25 cellular contexts compared by ENCODE assay signal in genomic region chr1:37159102-37159501, GRCh38.
DNase-seq lines count a peak whose midpoint lies in the region; ATAC-seq, FAIRE-seq and TF ChIP-seq lines count a peak whose summit lies in the region.
"Had no signal": no experiment of that assay in that cellular context is flagged by ENCODE, and none has a peak within 500 bp of the region (broad histone marks: within the 10 kb centered on the region; RNA-seq: fewer than 3 reads in every experiment).

No MANE protein-coding gene starts in this region.

- no peaks in the 10 kb centered on the region for H3K79me2 ChIP-seq in H1 (ENCODE audit: control insufficient read depth in 1 of 2, insufficient read depth in 2 of 2, low read length in 2 of 2)

- no peak overlapping the region for H3K56ac ChIP-seq in H1 (replicated peaks; ENCODE audit: insufficient read length, low read depth, low read length)

- H3K23ac ChIP-seq in H1 (ENCODE audit: insufficient read length), result no peak overlapping the region

- H2BK120ac ChIP-seq in H1 (replicated peaks; ENCODE audit: low read depth, low read length), result no peak overlapping the region

- H3K4ac ChIP-seq in H1 (replicated peaks; ENCODE audit: insufficient read length, low read depth, low read length), result no peak overlapping the region

- no peak overlapping the region for H3K9ac ChIP-seq in H1 (replicated peaks in 1 of 4; ENCODE audit: extremely low read depth in 1 of 4, low read depth in 3 of 4, low read length in 3 of 4)

- H3K18ac ChIP-seq in H1 (ENCODE audit: extremely low read depth, low read length), result peak overlapping the region; percentile 10; the same call in 1 of the 2 replicates

- H3K27me3 ChIP-seq in H1 (replicated peaks in 1 of 4; ENCODE audit: control insufficient read depth in 3 of 4, extremely low read depth in 1 of 4, insufficient read depth in 3 of 4, low read length in 3 of 4), result no peaks in the 10 kb centered on the region
- H3K27me3 ChIP-seq: BE2C, breast epithelium had no signal

- no peak for ATAC-seq in activated CD8-positive, alpha-beta T cell treated with anti-CD3 and anti-CD28 coated beads for 36 hours
- no peak for ATAC-seq in activated CD8-positive, alpha-beta T cell treated with anti-CD3 and anti-CD28 coated beads, Interleukin-2, amount 10 ng/mL, durations not matched to agents 7 days and 5 days
- no peak for ATAC-seq in effector memory CD8-positive, alpha-beta T cell (replicated peaks)
- no peak for ATAC-seq in HG03565 (IDR thresholded peaks at IDR 0.05; ENCODE audit: unreplicated experiment)
- ATAC-seq in HG02852 (IDR thresholded peaks at IDR 0.05; ENCODE audit: unreplicated experiment), result no peak
- ATAC-seq: activated CD4-positive, CD25-positive, alpha-beta regulatory T cell treated with anti-CD3 and anti-CD28 coated beads, Interleukin-2, amount 50 U/mL, for 24 hours; Panc1; stimulated activated naive CD8-positive, alpha-beta T cell treated with anti-CD3 and anti-CD28 coated beads, Interleukin-15, amount 100 ng/mL, for 72 hours; T-cell had no signal

- no peaks in the 10 kb centered on the region for H4K20me1 ChIP-seq in H1 (replicated peaks in 1 of 2; ENCODE audit: control insufficient read depth in 1 of 2, insufficient read depth in 2 of 2, low read length in 2 of 2)

- intact Hi-C loops in activated CD8-positive, alpha-beta T cell treated with anti-CD3 and anti-CD28 coated beads for 36 hours (cut with micrococcal nuclease), result no loop called here

- H2AFZ ChIP-seq in H1 (ENCODE audit: low read length), result 0 out of 2 replicates have a peak overlapping the region, but pooled peaks have one; percentile 31

- TF ChIP-seq EP300 in H1 (IDR thresholded peaks at IDR 0.05; ENCODE audit: borderline replicate concordance in 1 of 2, low read depth in 2 of 2, low read length in 2 of 2), result no peak

- peaks cover 2 to 7% of the 10 kb centered on the region in 2 experiments; a peak in 3 of 4 replicates for H3K9me3 ChIP-seq in H1 (ENCODE audit: insufficient read depth in 2 of 2, low read depth in 1 of 2, low read length in 1 of 2)
- H3K9me3 ChIP-seq: BE2C, breast epithelium had no signal

- no peak for FAIRE-seq in H1 (lab: Jason Lieb, UNC)
- FAIRE-seq: endometrium had no signal

- H3K36me3 ChIP-seq in H1 (ENCODE audit: control insufficient read depth in 2 of 4, insufficient read depth in 4 of 4, low read length in 3 of 4), result no peaks in the 10 kb centered on the region
- H3K36me3 ChIP-seq: BE2C, breast epithelium had no signal

- H4K8ac ChIP-seq in H1 (ENCODE audit: extremely low read depth, insufficient read depth, low read length), result no peak overlapping the region

- H3K4me1 ChIP-seq in H1 (replicated peaks in 1 of 4; ENCODE audit: control insufficient read depth in 3 of 4, insufficient read depth in 4 of 4, low read length in 3 of 4), result no peaks in the 10 kb centered on the region
- H3K4me1 ChIP-seq: BE2C, breast epithelium had no signal

- no peak overlapping the region for H3K14ac ChIP-seq in H1 (ENCODE audit: insufficient read length)

- DNase-seq in activated CD8-positive, alpha-beta T cell treated with anti-CD3 and anti-CD28 coated beads for 36 hours, result peak; percentile 7
- no peak for DNase-seq in activated CD8-positive, alpha-beta T cell treated with anti-CD3 and anti-CD28 coated beads, Interleukin-2, amount 10 ng/mL, durations not matched to agents 7 days and 5 days
- peak; percentile 47 for DNase-seq in NAMALWA (ENCODE audit: low spot score)
- peak in 1 of 2 experiments; percentile 47 for DNase-seq in H1 (ENCODE audit: low read depth in 1 of 2, low spot score in 2 of 2)
- DNase-seq in type B pancreatic cell (ENCODE audit: extremely low spot score, unreplicated experiment), result peak; percentile 31
- no peak for DNase-seq in effector memory CD8-positive, alpha-beta T cell
- DNase-seq: activated naive CD4-positive, alpha-beta T cell treated with anti-CD3 and anti-CD28 coated beads, Interleukin-2, amount 10 ng/mL, durations not matched to agents 7 days and 5 days; BE2C; DMS53; GF-D8; GOT3; NCI-H1092 treated with DMSO at 0.1 percent for 48 hours; NCI-H1930; NCI-H446; stimulated activated naive CD8-positive, alpha-beta T cell treated with anti-CD3 and anti-CD28 coated beads, Interleukin-15, amount 100 ng/mL, for 72 hours; T-cell; trophoblast cell had no signal

- H2BK15ac ChIP-seq in H1 (ENCODE audit: low read length), result no peak overlapping the region

- H3K4me3 ChIP-seq in H1 (ENCODE audit: extremely low read depth in 1 of 4, insufficient read depth in 2 of 4, low read depth in 3 of 4, low read length in 4 of 4), result no peak overlapping the region
- H3K4me3 ChIP-seq: breast epithelium had no signal

- no peak overlapping the region for H2BK20ac ChIP-seq in H1 (ENCODE audit: low read length)

- H2BK5ac ChIP-seq in H1 (ENCODE audit: low read depth, low read length), result no peak overlapping the region

- H3K4me2 ChIP-seq in H1 (ENCODE audit: insufficient read depth in 1 of 2, low read depth in 2 of 2, low read length in 2 of 2), result no peak overlapping the region

- H3K36me3 Mint-ChIP-seq in activated CD8-positive, alpha-beta T cell treated with anti-CD3 and anti-CD28 coated beads for 36 hours (ENCODE audit: low read depth), result no peaks in the 10 kb centered on the region
- H3K36me3 Mint-ChIP-seq in activated CD8-positive, alpha-beta T cell treated with anti-CD3 and anti-CD28 coated beads, Interleukin-2, amount 10 ng/mL, durations not matched to agents 7 days and 5 days (ENCODE audit: low read depth), result no peaks in the 10 kb centered on the region
- no peaks in the 10 kb centered on the region for H3K36me3 Mint-ChIP-seq in type B pancreatic cell
- H3K36me3 Mint-ChIP-seq in effector memory CD8-positive, alpha-beta T cell (ENCODE audit: insufficient read depth), result no peaks in the 10 kb centered on the region
- H3K36me3 Mint-ChIP-seq: activated naive CD4-positive, alpha-beta T cell treated with anti-CD3 and anti-CD28 coated beads, Interleukin-2, amount 10 ng/mL, durations not matched to agents 7 days and 5 days; T-cell had no signal

- 75% methylated on average over 1 of the region's 1 CpG; no CpG with 5 or more reads in 1 of the 2 experiments for WGBS in H1 (ENCODE audit: extremely low coverage in 1 of 2, insufficient coverage in 1 of 2, insufficient read length in 1 of 2, insufficient replicate concordance in 2 of 2, low coverage in 1 of 2, low lambda C conversion rate in 2 of 2, missing lambda C conversion rate in 1 of 2), 2 experiments

- no peak for TF ChIP-seq CTCF in activated CD8-positive, alpha-beta T cell treated with anti-CD3 and anti-CD28 coated beads for 36 hours (IDR thresholded peaks at IDR 0.05)
- TF ChIP-seq CTCF in H1 (IDR thresholded peaks at IDR 0.05; ENCODE audit: control extremely low read depth in 1 of 3, insufficient read depth in 1 of 3, low read depth in 1 of 3, low read length in 3 of 3) (no peak), type B pancreatic cell (conservative IDR thresholded peaks at IDR 0.05) (no peak)

- TF ChIP-seq POLR2A in H1 (IDR thresholded peaks at IDR 0.05; ENCODE audit: control extremely low read depth in 1 of 2, low read depth in 2 of 2, low read length in 2 of 2), result no peak

- no peak overlapping the region for H3K27ac Mint-ChIP-seq in activated CD8-positive, alpha-beta T cell treated with anti-CD3 and anti-CD28 coated beads for 36 hours
- no peak overlapping the region for H3K27ac Mint-ChIP-seq in activated CD8-positive, alpha-beta T cell treated with anti-CD3 and anti-CD28 coated beads, Interleukin-2, amount 10 ng/mL, durations not matched to agents 7 days and 5 days
- H3K27ac Mint-ChIP-seq in type B pancreatic cell, result no peak overlapping the region
- H3K27ac Mint-ChIP-seq in effector memory CD8-positive, alpha-beta T cell, result no peak overlapping the region
- H3K27ac Mint-ChIP-seq: activated naive CD4-positive, alpha-beta T cell treated with anti-CD3 and anti-CD28 coated beads, Interleukin-2, amount 10 ng/mL, durations not matched to agents 7 days and 5 days; memory B cell; progenitor cell of endocrine pancreas; stimulated activated naive CD8-positive, alpha-beta T cell treated with anti-CD3 and anti-CD28 coated beads, Interleukin-15, amount 100 ng/mL, for 72 hours; T-cell had no signal

- H3K4me3 Mint-ChIP-seq in activated CD8-positive, alpha-beta T cell treated with anti-CD3 and anti-CD28 coated beads for 36 hours, result no peak overlapping the region
- no peak overlapping the region for H3K4me3 Mint-ChIP-seq in activated CD8-positive, alpha-beta T cell treated with anti-CD3 and anti-CD28 coated beads, Interleukin-2, amount 10 ng/mL, durations not matched to agents 7 days and 5 days
- no peak overlapping the region for H3K4me3 Mint-ChIP-seq in type B pancreatic cell
- no peak overlapping the region for H3K4me3 Mint-ChIP-seq in effector memory CD8-positive, alpha-beta T cell
- H3K4me3 Mint-ChIP-seq: activated naive CD4-positive, alpha-beta T cell treated with anti-CD3 and anti-CD28 coated beads, Interleukin-2, amount 10 ng/mL, durations not matched to agents 7 days and 5 days; memory B cell; stimulated activated naive CD8-positive, alpha-beta T cell treated with anti-CD3 and anti-CD28 coated beads, Interleukin-15, amount 100 ng/mL, for 72 hours; T-cell had no signal

- H3K27ac ChIP-seq in H1 (ENCODE audit: low read depth, low read length), result no peak overlapping the region
- H3K27ac ChIP-seq: breast epithelium had no signal

- POLR2A ChIA-PET in activated CD8-positive, alpha-beta T cell treated with anti-CD3 and anti-CD28 coated beads for 36 hours (lab: Charles Lee), result no interaction called here
- POLR2A ChIA-PET in activated CD8-positive, alpha-beta T cell treated with anti-CD3 and anti-CD28 coated beads, Interleukin-2, amount 10 ng/mL, durations not matched to agents 7 days and 5 days (lab: Charles Lee), result no interaction called here
- POLR2A ChIA-PET in H1 (lab: Charles Lee; ENCODE audit: partially characterized antibody), result interaction anchor here (1.9 kb wide), 1 partner anchor 13 kb away, joined by 5 read pairs; no protein-coding TSS in a partner anchor

- no peaks in the 10 kb centered on the region for H3K79me1 ChIP-seq in H1 (ENCODE audit: low read depth, low read length)

- H2AK5ac ChIP-seq in H1 (ENCODE audit: low read depth, low read length), result no peak overlapping the region

- CTCF ChIA-PET in activated CD8-positive, alpha-beta T cell treated with anti-CD3 and anti-CD28 coated beads for 36 hours (lab: Charles Lee), result no interaction called here
- CTCF ChIA-PET in activated CD8-positive, alpha-beta T cell treated with anti-CD3 and anti-CD28 coated beads, Interleukin-2, amount 10 ng/mL, durations not matched to agents 7 days and 5 days (lab: Charles Lee), result no interaction called here
- CTCF ChIA-PET in H1 (lab: Charles Lee; ENCODE audit: partially characterized antibody), result interaction anchor here (1.1 to 2.5 kb wide), 2 partner anchors 18 to 207 kb away, joined by 4 to 12 read pairs; no protein-coding TSS in a partner anchor

- no peak overlapping the region for H4K5ac ChIP-seq in H1 (ENCODE audit: insufficient read length, low read depth, low read length)

- H3K9me3 Mint-ChIP-seq in activated CD8-positive, alpha-beta T cell treated with anti-CD3 and anti-CD28 coated beads for 36 hours, result peaks cover 6% of the 10 kb centered on the region
- no peaks in the 10 kb centered on the region for H3K9me3 Mint-ChIP-seq in activated CD8-positive, alpha-beta T cell treated with anti-CD3 and anti-CD28 coated beads, Interleukin-2, amount 10 ng/mL, durations not matched to agents 7 days and 5 days (ENCODE audit: insufficient read depth)
- H3K9me3 Mint-ChIP-seq in type B pancreatic cell, result peaks cover 8% of the 10 kb centered on the region
- peaks cover 0 to 5% of the 10 kb centered on the region in 2 donors for H3K9me3 Mint-ChIP-seq in effector memory CD8-positive, alpha-beta T cell
- H3K9me3 Mint-ChIP-seq: activated naive CD4-positive, alpha-beta T cell treated with anti-CD3 and anti-CD28 coated beads, Interleukin-2, amount 10 ng/mL, durations not matched to agents 7 days and 5 days had no signal

- H3K23me2 ChIP-seq in H1 (ENCODE audit: low read depth, low read length), result no peaks in the 10 kb centered on the region; the same call in 1 of the 2 replicates

- no peak overlapping the region for H4K91ac ChIP-seq in H1 (replicated peaks; ENCODE audit: insufficient read length, low read length)

- no peaks in the 10 kb centered on the region for H3K4me1 Mint-ChIP-seq in activated CD8-positive, alpha-beta T cell treated with anti-CD3 and anti-CD28 coated beads for 36 hours (ENCODE audit: low read depth)
- no peaks in the 10 kb centered on the region for H3K4me1 Mint-ChIP-seq in activated CD8-positive, alpha-beta T cell treated with anti-CD3 and anti-CD28 coated beads, Interleukin-2, amount 10 ng/mL, durations not matched to agents 7 days and 5 days (ENCODE audit: low read depth)
- H3K4me1 Mint-ChIP-seq in type B pancreatic cell (ENCODE audit: unreplicated experiment), result no peaks in the 10 kb centered on the region
- no peaks in the 10 kb centered on the region for H3K4me1 Mint-ChIP-seq in effector memory CD8-positive, alpha-beta T cell (ENCODE audit: low read depth in 2 of 2)
- H3K4me1 Mint-ChIP-seq: activated naive CD4-positive, alpha-beta T cell treated with anti-CD3 and anti-CD28 coated beads, Interleukin-2, amount 10 ng/mL, durations not matched to agents 7 days and 5 days; memory B cell; stimulated activated naive CD8-positive, alpha-beta T cell treated with anti-CD3 and anti-CD28 coated beads, Interleukin-15, amount 100 ng/mL, for 72 hours; T-cell had no signal

- no peak for TF ChIP-seq RAD21 in H1 (IDR thresholded peaks at IDR 0.05 in 1 of 2, conservative IDR thresholded peaks at IDR 0.05 in 1 of 2; ENCODE audit: low read depth in 2 of 2, low read length in 2 of 2)

- H2BK12ac ChIP-seq in H1 (ENCODE audit: low read depth, low read length), result no peak overlapping the region

- H3K27me3 Mint-ChIP-seq in activated CD8-positive, alpha-beta T cell treated with anti-CD3 and anti-CD28 coated beads for 36 hours, result peaks cover 18% of the 10 kb centered on the region
- H3K27me3 Mint-ChIP-seq in activated CD8-positive, alpha-beta T cell treated with anti-CD3 and anti-CD28 coated beads, Interleukin-2, amount 10 ng/mL, durations not matched to agents 7 days and 5 days (ENCODE audit: low read depth), result peaks cover 4% of the 10 kb centered on the region
- peaks cover 27% of the 10 kb centered on the region for H3K27me3 Mint-ChIP-seq in type B pancreatic cell
- H3K27me3 Mint-ChIP-seq in effector memory CD8-positive, alpha-beta T cell, result peaks cover 18 to 26% of the 10 kb centered on the region in 2 donors
- H3K27me3 Mint-ChIP-seq: activated naive CD4-positive, alpha-beta T cell treated with anti-CD3 and anti-CD28 coated beads, Interleukin-2, amount 10 ng/mL, durations not matched to agents 7 days and 5 days had no signal

Comparison
In these comparisons a context has a peak if more than half of its experiments do, and no peak if none do; other contexts are left out.
1. DNase-seq: peak in activated CD8-positive, alpha-beta T cell treated with anti-CD3 and anti-CD28 coated beads for 36 hours (single experiment), NAMALWA (single experiment) and type B pancreatic cell (single experiment); none in activated CD8-positive, alpha-beta T cell treated with anti-CD3 and anti-CD28 coated beads, Interleukin-2, amount 10 ng/mL, durations not matched to agents 7 days and 5 days (single experiment) and effector memory CD8-positive, alpha-beta T cell (0 of 3).